Comparison of ENCODE assay signal across 8 cellular contexts in the genomic region with DNA sequence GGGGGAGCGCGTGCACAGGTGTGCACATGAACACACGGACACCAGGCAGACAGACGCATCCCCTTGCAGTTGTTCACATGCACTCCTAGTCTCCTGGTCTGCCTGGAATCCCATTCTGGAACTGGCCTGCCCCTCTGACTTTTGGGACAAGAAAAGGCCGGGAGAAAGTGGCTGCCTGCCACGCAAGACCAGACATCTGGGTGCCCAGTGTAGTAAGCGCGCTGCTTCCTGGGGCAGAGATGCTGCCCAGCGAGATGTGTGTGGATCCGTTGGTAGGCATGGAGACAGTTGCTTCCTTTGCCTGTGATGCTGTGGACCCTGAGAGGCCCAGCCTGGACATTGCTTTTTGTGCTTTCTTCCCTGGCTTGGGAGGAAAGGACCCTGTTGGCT.
DNase-seq lines count a peak whose midpoint lies in the region; ATAC-seq and TF ChIP-seq lines count a peak whose summit lies in the region.
"Not testable (repeated sequence)": the region's sequence is repeated elsewhere in the genome, so short reads cannot be mapped to it uniquely, and the experiment has no call there.

No MANE protein-coding gene starts in this region.

- not testable (repeated sequence) for TF ChIP-seq CTCF in chondrocyte (IDR thresholded peaks at IDR 0.05); esophagus muscularis mucosa (IDR thresholded peaks at IDR 0.05); heart left ventricle (IDR thresholded peaks at IDR 0.05); mesothelial cell of epicardium (IDR thresholded peaks at IDR 0.05; ENCODE audit: unreplicated experiment); parathyroid adenoma (IDR thresholded peaks at IDR 0.05); thoracic aorta (IDR thresholded peaks at IDR 0.05)

- H3K4me3 Mint-ChIP-seq in chondrocyte (ENCODE audit: unreplicated experiment); mesothelial cell of epicardium: not testable (repeated sequence)

- no CpG with 5 or more reads among the region's 10 CpGs for WGBS in esophagus muscularis mucosa
- 51 to 72% (median 59%) methylated on average over 3 to 10 of the region's 10 CpGs; no CpG with 5 or more reads in 1 of the 4 donors for WGBS in heart left ventricle, 4 donors

- peak; percentile 13 to 56 (median 34) for ATAC-seq in heart left ventricle
- peak; percentile 60 for ATAC-seq in left ventricle myocardium superior
- ATAC-seq in thoracic aorta (ENCODE audit: insufficient number of reproducible peaks, low FRiP score, low read depth) = peak; percentile 39

- not testable (repeated sequence) for H3K36me3 Mint-ChIP-seq in chondrocyte (ENCODE audit: low read depth); mesothelial cell of epicardium

- H3K4me2 ChIP-seq in BLaER1 = peak overlapping the region; percentile 48
- not testable (repeated sequence) for H3K4me2 ChIP-seq in parathyroid adenoma (ENCODE audit: low read length)

- not testable (repeated sequence) for H3K27me3 Mint-ChIP-seq in chondrocyte (ENCODE audit: low read depth); mesothelial cell of epicardium (ENCODE audit: low read depth)

- H3K9me3 ChIP-seq in BLaER1 = peaks cover 11% of the 10 kb centered on the region
- H3K9me3 ChIP-seq in esophagus muscularis mucosa; heart left ventricle; parathyroid adenoma (ENCODE audit: control insufficient read depth, low read length); thoracic aorta: not testable (repeated sequence)

- intact Hi-C loops in esophagus muscularis mucosa (cut with DNase I); heart left ventricle (cut with DNase I); left ventricle myocardium superior (cut with micrococcal nuclease): not testable (repeated sequence)

- H3K9me3 Mint-ChIP-seq in chondrocyte (ENCODE audit: low read depth); mesothelial cell of epicardium: not testable (repeated sequence)

- H3K9ac ChIP-seq in BLaER1, parathyroid adenoma: not testable (repeated sequence)

- DNase-seq in chondrocyte (ENCODE audit: low spot score); mesothelial cell of epicardium (ENCODE audit: low spot score in 2 of 2, unreplicated experiment in 2 of 2); thoracic aorta (ENCODE audit: low spot score): not testable (repeated sequence)
- DNase-seq in esophagus muscularis mucosa (ENCODE audit: extremely low spot score) = peak; percentile 31
- peak in 1 of 5 donors; percentile 36 for DNase-seq in heart left ventricle
- DNase-seq in left ventricle myocardium superior = peak; percentile 32

- H3K79me2 ChIP-seq in parathyroid adenoma = not testable (repeated sequence)

- not testable (repeated sequence) for H2AFZ ChIP-seq in parathyroid adenoma

- not testable (repeated sequence) for H3K27me3 ChIP-seq in BLaER1; esophagus muscularis mucosa; heart left ventricle; parathyroid adenoma (ENCODE audit: control insufficient read depth, insufficient read depth, low read length); thoracic aorta (replicated peaks; ENCODE audit: insufficient read depth)

- not testable (repeated sequence) for H4K20me1 ChIP-seq in BLaER1

- H3K4me1 ChIP-seq in BLaER1, parathyroid adenoma: not testable (repeated sequence)
- H3K4me1 ChIP-seq in esophagus muscularis mucosa (peaks cover 4 to 16% (median 14%) of the 10 kb centered on the region in 4 donors), heart left ventricle (peaks cover 0 to 19% (median 0%) of the 10 kb centered on the region in 12 donors), thoracic aorta (ENCODE audit: control insufficient read depth in 1 of 2, low read depth in 2 of 2) (peaks cover 2 to 13% of the 10 kb centered on the region in 2 donors)

- peaks cover 12% of the 10 kb centered on the region for H3K4me1 Mint-ChIP-seq in chondrocyte (ENCODE audit: low read depth)
- H3K4me1 Mint-ChIP-seq in mesothelial cell of epicardium = not testable (repeated sequence)

- peak overlapping the region; percentile 89 for H3K27ac Mint-ChIP-seq in chondrocyte (ENCODE audit: unreplicated experiment)
- H3K27ac Mint-ChIP-seq in mesothelial cell of epicardium = peak overlapping the region; percentile 81

- not testable (repeated sequence) for H3K27ac ChIP-seq in BLaER1; esophagus muscularis mucosa (replicated peaks in 1 of 4)
- peak overlapping the region in 6 of 12 donors; percentile 18 to 81 (median 51) for H3K27ac ChIP-seq in heart left ventricle
- H3K27ac ChIP-seq in parathyroid adenoma = peak overlapping the region; percentile 0
- H3K27ac ChIP-seq in thoracic aorta = peak overlapping the region; percentile 43 to 70

- H3K36me3 ChIP-seq in BLaER1; esophagus muscularis mucosa; heart left ventricle; parathyroid adenoma (ENCODE audit: control insufficient read depth, insufficient read depth, low read length); thoracic aorta: not testable (repeated sequence)

- not testable (repeated sequence) for TF ChIP-seq POLR2A in esophagus muscularis mucosa (IDR thresholded peaks at IDR 0.05; ENCODE audit: low read depth); heart left ventricle (IDR thresholded peaks at IDR 0.05)

- H3K4me3 ChIP-seq in BLaER1; esophagus muscularis mucosa; heart left ventricle; parathyroid adenoma (ENCODE audit: low read depth, low read length): not testable (repeated sequence)
- H3K4me3 ChIP-seq in thoracic aorta = peak overlapping the region; percentile 29

- not testable (repeated sequence) for TF ChIP-seq EP300 in esophagus muscularis mucosa (IDR thresholded peaks at IDR 0.05)
